In genomic region chr3:150303776-150304175, GRCh38 we compare ENCODE assay signal across 10 cellular contexts.
DNase-seq lines count a peak whose midpoint lies in the region; TF ChIP-seq lines count a peak whose summit lies in the region.
"Had no signal": no experiment of that assay in that cellular context is flagged by ENCODE, and none has a peak within 500 bp of the region (broad histone marks: within the 10 kb centered on the region; RNA-seq: fewer than 3 reads in every experiment).

No MANE protein-coding gene starts in this region.

- H3K9ac ChIP-seq in Karpas-422 (ENCODE audit: low read length) = no peak overlapping the region

- no peak for TF ChIP-seq EP300 in esophagus muscularis mucosa (IDR thresholded peaks at IDR 0.05)

- CTCF ChIA-PET in MCF 10A (lab: Yijun Ruan, JAX) = interaction anchor here (0.6 to 0.9 kb wide), 3 partner anchors 22 to 733 kb away, joined by 3 to 5 read pairs (median 3); no protein-coding TSS in a partner anchor

- no peaks in the 10 kb centered on the region for H3K9me3 Mint-ChIP-seq in MCF 10A (ENCODE audit: unreplicated experiment)
- H3K9me3 Mint-ChIP-seq in type B pancreatic cell = peaks cover 6% of the 10 kb centered on the region

- H3K27ac ChIP-seq in breast epithelium = no peak overlapping the region
- no peak overlapping the region for H3K27ac ChIP-seq in Karpas-422 (ENCODE audit: low read length)
- no peak overlapping the region for H3K27ac ChIP-seq in esophagus muscularis mucosa (replicated peaks in 1 of 4)

- no peaks in the 10 kb centered on the region for H3K27me3 Mint-ChIP-seq in MCF 10A (ENCODE audit: insufficient read depth, unreplicated experiment)
- no peaks in the 10 kb centered on the region for H3K27me3 Mint-ChIP-seq in type B pancreatic cell

- no peaks in the 10 kb centered on the region for H3K79me2 ChIP-seq in Karpas-422 (ENCODE audit: low read length)

- BruUV-seq in MCF 10A (replicated peaks; lab: Mats Ljungman, UMichigan) = no TSS peak

- no peaks in the 10 kb centered on the region for H4K20me1 ChIP-seq in Karpas-422 (ENCODE audit: insufficient read depth, low read depth, low read length)

- no peaks in the 10 kb centered on the region for H3K36me3 ChIP-seq in breast epithelium
- no peaks in the 10 kb centered on the region for H3K36me3 ChIP-seq in Karpas-422 (ENCODE audit: insufficient read depth, low read length)
- H3K36me3 ChIP-seq in esophagus muscularis mucosa = no peaks in the 10 kb centered on the region

- H3K4me3 ChIP-seq in breast epithelium (no peak overlapping the region), Karpas-422 (ENCODE audit: low read length) (no peak overlapping the region), esophagus muscularis mucosa (no peak overlapping the region)

- peak; percentile 39 for DNase-seq in MCF 10A (ENCODE audit: unreplicated experiment)
- no peak for DNase-seq in breast epithelium (ENCODE audit: low spot score in 2 of 2)
- peak; percentile 50 for DNase-seq in Karpas-422
- DNase-seq in dermis blood vessel endothelial cell = peak; percentile 21
- DNase-seq in type B pancreatic cell (ENCODE audit: extremely low spot score, unreplicated experiment) = no peak
- DNase-seq in Kasumi-1 (lab: John Stamatoyannopoulos, UW) = no peak
- DNase-seq in activated CD8-positive, alpha-beta memory T cell treated with anti-CD3 and anti-CD28 coated beads, Interleukin-2, amount 50 U/mL, for 48 hours = no peak
- no peak for DNase-seq in esophagus muscularis mucosa (ENCODE audit: extremely low spot score)
- DNase-seq: COR-L47; stimulated activated CD4-positive, alpha-beta T cell treated with anti-CD3 and anti-CD28 coated beads, Interleukin-1b, Interleukin-23, amount 100 ng/mL, for 48 hours had no signal

- H3K27ac Mint-ChIP-seq in MCF 10A (ENCODE audit: low read depth, unreplicated experiment) (no peak overlapping the region), type B pancreatic cell (no peak overlapping the region)

- H3K36me3 Mint-ChIP-seq in MCF 10A (ENCODE audit: insufficient read depth, unreplicated experiment) (no peaks in the 10 kb centered on the region), type B pancreatic cell (no peaks in the 10 kb centered on the region)

- H3K9me3 ChIP-seq in breast epithelium (no peaks in the 10 kb centered on the region), Karpas-422 (ENCODE audit: low read length) (no peaks in the 10 kb centered on the region), esophagus muscularis mucosa (no peaks in the 10 kb centered on the region)

- TF ChIP-seq POLR2A in breast epithelium (IDR thresholded peaks at IDR 0.05) (no peak), esophagus muscularis mucosa (IDR thresholded peaks at IDR 0.05; ENCODE audit: low read depth) (no peak)

- intact Hi-C loops in MCF 10A (cut with micrococcal nuclease) (loop anchor here (5.0 kb wide), 2 partner anchors 69 to 109 kb away; no protein-coding TSS in a partner anchor), breast epithelium (cut with DNase I; ENCODE audit: low total_unique reads) (loop anchor here (10.0 kb wide), 1 partner anchor 1121 kb away; no protein-coding TSS in a partner anchor), esophagus muscularis mucosa (cut with DNase I) (no loop called here)

- no peaks in the 10 kb centered on the region for H3K9me2 ChIP-seq in Karpas-422 (replicated peaks; ENCODE audit: insufficient read depth, low read length)

- TF ChIP-seq CTCF in MCF 10A (IDR thresholded peaks at IDR 0.05; ENCODE audit: unreplicated experiment) (peak; percentile 23), breast epithelium (IDR thresholded peaks at IDR 0.05) (peak in 1 of 3 donors; percentile 16), type B pancreatic cell (conservative IDR thresholded peaks at IDR 0.05) (peak; percentile 62), esophagus muscularis mucosa (IDR thresholded peaks at IDR 0.05) (peak in 1 of 3 experiments; percentile 8)

- no peak overlapping the region for H2AFZ ChIP-seq in Karpas-422 (ENCODE audit: low read length)

- H3K4me1 ChIP-seq in breast epithelium (no peaks in the 10 kb centered on the region), Karpas-422 (ENCODE audit: low read length) (peaks cover 9% of the 10 kb centered on the region), esophagus muscularis mucosa (peaks cover 0 to 10% (median 6%) of the 10 kb centered on the region in 4 donors)

- WGBS in esophagus muscularis mucosa = 90% methylated on average over 3 of the region's 3 CpGs

- H3K4me1 Mint-ChIP-seq in MCF 10A (ENCODE audit: insufficient read depth, unreplicated experiment) (peaks cover 19% of the 10 kb centered on the region), type B pancreatic cell (ENCODE audit: unreplicated experiment) (peaks cover 20% of the 10 kb centered on the region)

- POLR2A ChIA-PET in MCF 10A (lab: Yijun Ruan, JAX) = interaction anchor here (1.4 kb wide), 1 partner anchor 16 kb away, joined by 4 read pairs; no protein-coding TSS in a partner anchor

- H3K4me3 Mint-ChIP-seq in MCF 10A (ENCODE audit: unreplicated experiment) (no peak overlapping the region), type B pancreatic cell (no peak overlapping the region)

- H3K27me3 ChIP-seq in breast epithelium (no peaks in the 10 kb centered on the region), Karpas-422 (ENCODE audit: low read length) (0 out of 2 replicates have a peak, but pooled peaks cover 2% of the 10 kb centered on the region), esophagus muscularis mucosa (no peaks in the 10 kb centered on the region)

- no peak overlapping the region for H3K4me2 ChIP-seq in Karpas-422 (ENCODE audit: low read depth, low read length, poor library complexity, severe bottlenecking)

Comparison
In these comparisons a context has a peak if more than half of its experiments do, and no peak if none do; other contexts are left out.
1. DNase-seq: peak in MCF 10A (single experiment), Karpas-422 (single experiment) and dermis blood vessel endothelial cell (single experiment); none in breast epithelium (0 of 2), type B pancreatic cell (single experiment), Kasumi-1 (0 of 2), activated CD8-positive, alpha-beta memory T cell treated with anti-CD3 and anti-CD28 coated beads, Interleukin-2, amount 50 U/mL, for 48 hours (single experiment) and esophagus muscularis mucosa (single experiment).